In genomic region chr6:72654101-72654618, GRCh38 we compare ENCODE assay signal across 13 cellular contexts. TPM values are rescaled to one million over a fixed set of nuclear protein-coding genes. Genes with fewer than 3 reads are reported as not detected.
DNase-seq lines count a peak whose midpoint lies in the region; ATAC-seq and TF ChIP-seq lines count a peak whose summit lies in the region.
"Had no signal": no experiment of that assay in that cellular context is flagged by ENCODE, and none has a peak within 500 bp of the region (broad histone marks: within the 10 kb centered on the region; RNA-seq: fewer than 3 reads in every experiment).

No MANE protein-coding gene starts in this region.

- intact Hi-C loops in mucosa of descending colon (cut with DNase I, micrococcal nuclease), result no loop called here

- H3K27ac ChIP-seq in HEK293 (ENCODE audit: extremely low read depth, low read depth, low read length), result no peak overlapping the region
- H3K27ac ChIP-seq in neuronal stem cell (replicated peaks; ENCODE audit: low read length), result no peak overlapping the region
- H3K27ac ChIP-seq: body of pancreas, stomach had no signal

- H3K36me3 ChIP-seq in HEK293 (ENCODE audit: control insufficient read depth in 2 of 2, insufficient read depth in 1 of 2, low read length in 2 of 2), result no peaks in the 10 kb centered on the region
- no peaks in the 10 kb centered on the region for H3K36me3 ChIP-seq in mucosa of descending colon (ENCODE audit: low read depth)
- H3K36me3 ChIP-seq in neuronal stem cell (replicated peaks in 1 of 2; ENCODE audit: control insufficient read depth in 2 of 2, insufficient read depth in 2 of 2, low read length in 2 of 2), result no peaks in the 10 kb centered on the region
- H3K36me3 ChIP-seq: stomach had no signal

- no peaks in the 10 kb centered on the region for H3K79me1 ChIP-seq in neuronal stem cell (ENCODE audit: low read depth, low read length)

- ATAC-seq in GM19035 (IDR thresholded peaks at IDR 0.05; ENCODE audit: unreplicated experiment) (peak; percentile 62), HG03354 (IDR thresholded peaks at IDR 0.05; ENCODE audit: poor library complexity, severe bottlenecking, unreplicated experiment) (peak; percentile 71), mucosa of descending colon (no peak)
- ATAC-seq: body of pancreas, T-helper 17 cell had no signal

- DNase-seq in GM10248 (ENCODE audit: extremely low spot score) (peak; percentile 14), mucosa of descending colon (no peak), putamen (ENCODE audit: low spot score) (no peak), neuronal stem cell (ENCODE audit: low spot score) (no peak), dedifferentiated amniotic fluid mesenchymal stem cell (ENCODE audit: extremely low spot score) (no peak)
- DNase-seq: body of pancreas, immature natural killer cell, NCI-H1417 treated with DMSO at 0.1 percent for 48 hours, stomach, T-helper 17 cell had no signal

- H4K8ac ChIP-seq in neuronal stem cell (ENCODE audit: low read depth, low read length), result no peak overlapping the region

- no peak overlapping the region for H3K23ac ChIP-seq in neuronal stem cell (ENCODE audit: low read depth, low read length, poor library complexity)

- H3K4me2 ChIP-seq in neuronal stem cell (ENCODE audit: insufficient read depth, low read length, poor library complexity, severe bottlenecking), result no peak overlapping the region

- H2BK15ac ChIP-seq in neuronal stem cell (ENCODE audit: low read length), result no peak overlapping the region

- H2AK5ac ChIP-seq in neuronal stem cell (ENCODE audit: low read depth, low read length), result no peak overlapping the region

- no peak overlapping the region for H2AFZ ChIP-seq in neuronal stem cell (ENCODE audit: low read length)

- H4K91ac ChIP-seq in neuronal stem cell (ENCODE audit: low read depth, low read length, poor library complexity), result no peak overlapping the region

- H3K4me1 ChIP-seq in HEK293 (ENCODE audit: control insufficient read depth, insufficient read depth, low read length), result peaks cover 8% of the 10 kb centered on the region
- H3K4me1 ChIP-seq in mucosa of descending colon (ENCODE audit: low read depth), result no peaks in the 10 kb centered on the region
- peaks cover 0 to 3% of the 10 kb centered on the region in 2 donors for H3K4me1 ChIP-seq in neuronal stem cell (ENCODE audit: control insufficient read depth in 2 of 2, insufficient read depth in 1 of 2, low read depth in 1 of 2, low read length in 2 of 2)
- H3K4me1 ChIP-seq: body of pancreas had no signal

- H3K9me3 ChIP-seq in HEK293 (ENCODE audit: control insufficient read depth, insufficient read depth, low read depth, low read length) (no peaks in the 10 kb centered on the region), mucosa of descending colon (no peaks in the 10 kb centered on the region), neuronal stem cell (replicated peaks in 1 of 2; ENCODE audit: control insufficient read depth in 2 of 2, insufficient read depth in 1 of 2, low read depth in 1 of 2, low read length in 2 of 2) (no peaks in the 10 kb centered on the region)
- H3K9me3 ChIP-seq: body of pancreas, stomach had no signal

- no CpG with 5 or more reads among the region's 2 CpGs for WGBS in neuronal stem cell (ENCODE audit: extremely low coverage in 2 of 2, insufficient read length in 2 of 2, insufficient replicate concordance in 1 of 2), 2 donors

- no peak overlapping the region for H2BK5ac ChIP-seq in neuronal stem cell (ENCODE audit: low read length)

- H3K27me3 ChIP-seq in neuronal stem cell (ENCODE audit: control insufficient read depth in 3 of 3, insufficient read depth in 3 of 3, low read depth in 1 of 3, low read length in 3 of 3), result no peaks in the 10 kb centered on the region
- H3K27me3 ChIP-seq: body of pancreas, stomach had no signal

- CTCF ChIA-PET in GM10248 (lab: Yijun Ruan, JAX) (interaction anchor here (1.2 kb wide), 1 partner anchor 16 kb away, joined by 3 read pairs; no protein-coding TSS in a partner anchor), HEK293 (lab: Yijun Ruan, JAX) (no interaction called here)

- TF ChIP-seq CTCF in GM10248 (IDR thresholded peaks at IDR 0.05; ENCODE audit: control extremely low read depth, extremely low read depth, low read depth, missing control alignments) (no peak), HEK293 (tag by site-specific recombination; IDR thresholded peaks at IDR 0.05) (no peak), mucosa of descending colon (IDR thresholded peaks at IDR 0.05) (no peak)

- H3K4me3 ChIP-seq in HEK293 (ENCODE audit: low read depth, low read length) (no peak overlapping the region), mucosa of descending colon (no peak overlapping the region), neuronal stem cell (ENCODE audit: low read length in 2 of 2) (no peak overlapping the region)
- H3K4me3 ChIP-seq: body of pancreas, stomach had no signal

- no peak overlapping the region for H3K4ac ChIP-seq in neuronal stem cell (ENCODE audit: low read length)

- no peak overlapping the region for H3K9ac ChIP-seq in neuronal stem cell (ENCODE audit: low read depth, low read length, poor library complexity)

- H3K14ac ChIP-seq in neuronal stem cell (ENCODE audit: low read length), result no peak overlapping the region

- no peak overlapping the region for H2BK12ac ChIP-seq in neuronal stem cell (ENCODE audit: low read length)

- H2BK120ac ChIP-seq in neuronal stem cell (ENCODE audit: low read depth, low read length), result no peak overlapping the region

- H3K18ac ChIP-seq in neuronal stem cell (ENCODE audit: low read length), result no peak overlapping the region

- POLR2A ChIA-PET in GM10248 (lab: Yijun Ruan, JAX) (no interaction called here), HEK293 (lab: Yijun Ruan, JAX) (no interaction called here)

TF ChIP-seq in HEK293, 187 proteins besides CTCF, POLR2A, EP300 and RAD21:
- peak; percentile 87 for TF ChIP-seq ATF2 (tag by site-specific recombination; IDR thresholded peaks at IDR 0.05; ENCODE audit: low read depth)
- no peak for TF ChIP-seq ZNF148 (tag by site-specific recombination; IDR thresholded peaks at IDR 0.05; ENCODE audit: borderline replicate concordance)

RNA-seq across cellular contexts. Expression of gene KCNQ5, which starts 32.3 kb away (rescaled TPM):
- total RNA-seq in mucosa of descending colon, result 1 to 10 TPM in 1 of 3 donors, under 1 TPM in 2; 0.14 to 2.3 (median 0.17) TPM
- 0.08 TPM for polyA plus RNA-seq in neuronal stem cell (2013, experiment 1 of 2)
- polyA plus RNA-seq in neuronal stem cell (2013, experiment 2 of 2), result 0.06 TPM
